ENCODE assay signal across 10 cellular contexts in genomic region chr5:849651-850301, GRCh38. TPM values are rescaled to one million over a fixed set of nuclear protein-coding genes. Genes with fewer than 3 reads are reported as not detected.
A peak's percentile ranks its signal among the peaks of the same experiment; 100 is the strongest.
DNase-seq lines count a peak whose midpoint lies in the region; ATAC-seq and FAIRE-seq lines count a peak whose summit lies in the region.
"Had no signal": no experiment of that assay in that cellular context is flagged by ENCODE, and none has a peak within 500 bp of the region (broad histone marks: within the 10 kb centered on the region; RNA-seq: fewer than 3 reads in every experiment).

No MANE protein-coding gene starts in this region.

- H3K36me3 ChIP-seq in NT2/D1 (ENCODE audit: insufficient read depth, insufficient read length, low read length), result peaks cover 11% of the 10 kb centered on the region
- H3K36me3 ChIP-seq in neuronal stem cell (replicated peaks in 1 of 2; ENCODE audit: control insufficient read depth in 2 of 2, insufficient read depth in 2 of 2, low read length in 2 of 2), result no peaks in the 10 kb centered on the region
- H3K36me3 ChIP-seq: MG63 had no signal

- H3K23ac ChIP-seq in neuronal stem cell (ENCODE audit: low read depth, low read length, poor library complexity), result peak overlapping the region; percentile 25

- ATAC-seq in left cardiac atrium (peak; percentile 69 to 80), GM18870 (IDR thresholded peaks at IDR 0.05; ENCODE audit: unreplicated experiment) (no peak), GM19351 (IDR thresholded peaks at IDR 0.05; ENCODE audit: unreplicated experiment) (no peak)

- H3K9ac ChIP-seq in NT2/D1 (ENCODE audit: insufficient read length, low read depth) (peak overlapping the region; percentile 32), neuronal stem cell (ENCODE audit: low read depth, low read length, poor library complexity) (peak overlapping the region; percentile 63)

- no peak overlapping the region for H3K4ac ChIP-seq in neuronal stem cell (ENCODE audit: low read length)

- peak overlapping the region; percentile 85 for H2AFZ ChIP-seq in neuronal stem cell (ENCODE audit: low read length)

- no peak overlapping the region for H2BK120ac ChIP-seq in neuronal stem cell (ENCODE audit: low read depth, low read length)

- no peak overlapping the region for H3K14ac ChIP-seq in neuronal stem cell (ENCODE audit: low read length)

- H3K27ac ChIP-seq in neuronal stem cell (replicated peaks; ENCODE audit: low read length), result no peak overlapping the region

- no peak overlapping the region for H3K4me2 ChIP-seq in neuronal stem cell (ENCODE audit: insufficient read depth, low read length, poor library complexity, severe bottlenecking)

- peak; percentile 45 for DNase-seq in AG08396 (ENCODE audit: low spot score)
- DNase-seq in NT2/D1 (ENCODE audit: low read depth, low spot score), result no peak
- peak; percentile 55 for DNase-seq in left cardiac atrium
- DNase-seq in neuronal stem cell (ENCODE audit: low spot score), result peak; percentile 58
- no peak for DNase-seq in T-helper 9 cell
- no peak for DNase-seq in urothelium cell line (ENCODE audit: low spot score)
- DNase-seq: MG63, NCI-H524 treated with DMSO at 0.1 percent for 48 hours had no signal

- no peak overlapping the region for H4K8ac ChIP-seq in neuronal stem cell (ENCODE audit: low read depth, low read length)

- intact Hi-C loops in left cardiac atrium (cut with DNase I), result no loop called here

- no CpG with 5 or more reads among the region's 20 CpGs for WGBS in neuronal stem cell (ENCODE audit: extremely low coverage in 2 of 2, insufficient read length in 2 of 2, insufficient replicate concordance in 1 of 2), 2 donors

- H3K4me3 ChIP-seq in NT2/D1 (ENCODE audit: insufficient read length, low read depth) (no peak overlapping the region), neuronal stem cell (ENCODE audit: low read length in 2 of 2) (peak overlapping the region in 1 of 2 donors; percentile 48)
- H3K4me3 ChIP-seq: MG63 had no signal

- H2BK5ac ChIP-seq in neuronal stem cell (ENCODE audit: low read length), result peak overlapping the region; percentile 60

- H2BK15ac ChIP-seq in neuronal stem cell (ENCODE audit: low read length), result peak overlapping the region; percentile 98

- H4K91ac ChIP-seq in neuronal stem cell (ENCODE audit: low read depth, low read length, poor library complexity), result peak overlapping the region; percentile 9

- H3K9me3 ChIP-seq in NT2/D1 (ENCODE audit: insufficient read depth, low read length) (no peaks in the 10 kb centered on the region), neuronal stem cell (replicated peaks in 1 of 2; ENCODE audit: control insufficient read depth in 2 of 2, insufficient read depth in 1 of 2, low read depth in 1 of 2, low read length in 2 of 2) (no peaks in the 10 kb centered on the region)
- H3K9me3 ChIP-seq: MG63 had no signal

- H3K79me1 ChIP-seq in neuronal stem cell (ENCODE audit: low read depth, low read length), result peaks cover 2% of the 10 kb centered on the region

- H2AK5ac ChIP-seq in neuronal stem cell (ENCODE audit: low read depth, low read length), result peak overlapping the region; percentile 87

- H3K18ac ChIP-seq in neuronal stem cell (ENCODE audit: low read length), result peak overlapping the region; percentile 78

- H2BK12ac ChIP-seq in neuronal stem cell (ENCODE audit: low read length), result no peak overlapping the region

- H3K27me3 ChIP-seq in NT2/D1 (ENCODE audit: insufficient read depth, insufficient read length), result no peaks in the 10 kb centered on the region
- H3K27me3 ChIP-seq in neuronal stem cell (ENCODE audit: control insufficient read depth in 3 of 3, insufficient read depth in 3 of 3, low read depth in 1 of 3, low read length in 3 of 3), result no peaks in the 10 kb centered on the region

- FAIRE-seq in urothelium cell line (lab: Jason Lieb, UNC), result no peak

- H3K4me1 ChIP-seq in NT2/D1 (ENCODE audit: insufficient read depth, insufficient read length), result peaks cover 9% of the 10 kb centered on the region
- peaks cover 23 to 24% of the 10 kb centered on the region in 2 donors for H3K4me1 ChIP-seq in neuronal stem cell (ENCODE audit: control insufficient read depth in 2 of 2, insufficient read depth in 1 of 2, low read depth in 1 of 2, low read length in 2 of 2)

RNA-seq across cellular contexts. Expression of gene ZDHHC11, which starts 1.0 kb away (rescaled TPM):
- total RNA-seq in left cardiac atrium, result 10 to 100 TPM; 31.1 to 36.7 TPM
- polyA plus RNA-seq in neuronal stem cell (2013, experiment 1 of 2), result 6.4 TPM
- polyA plus RNA-seq in neuronal stem cell (2013, experiment 2 of 2), result 6.7 TPM

RNA-seq across cellular contexts. Expression of gene BRD9, which starts 42.8 kb away (rescaled TPM):
- 10 to 100 TPM; 26.8 to 39.3 TPM for total RNA-seq in left cardiac atrium
- 31.5 TPM for polyA plus RNA-seq in neuronal stem cell (2013, experiment 1 of 2)
- 31.0 TPM for polyA plus RNA-seq in neuronal stem cell (2013, experiment 2 of 2)

RNA-seq across cellular contexts. Expression of gene TRIP13, which starts 42.9 kb away (rescaled TPM):
- 1 to 10 TPM in 1 of 2 donors, under 1 TPM in 1; 0.88 to 1.1 TPM for total RNA-seq in left cardiac atrium
- polyA plus RNA-seq in neuronal stem cell (2013, experiment 1 of 2), result 24.6 TPM
- 25.7 TPM for polyA plus RNA-seq in neuronal stem cell (2013, experiment 2 of 2)

Comparison
In these comparisons a context has a peak if more than half of its experiments do, and no peak if none do; other contexts are left out.
1. DNase-seq: peak in AG08396 (single experiment), left cardiac atrium (single experiment) and neuronal stem cell (single experiment); none in NT2/D1 (single experiment), T-helper 9 cell (single experiment) and urothelium cell line (single experiment).
2. ATAC-seq: peak in left cardiac atrium (2 of 2); none in GM18870 (single experiment) and GM19351 (single experiment).